ENCODE assay signal across 16 cellular contexts in genomic region chr1:228778946-228779345, GRCh38. TPM values are rescaled to one million over a fixed set of nuclear protein-coding genes. Genes with fewer than 3 reads are reported as not detected.
DNase-seq lines count a peak whose midpoint lies in the region; ATAC-seq, FAIRE-seq and TF ChIP-seq lines count a peak whose summit lies in the region.
"Had no signal": no experiment of that assay in that cellular context is flagged by ENCODE, and none has a peak within 500 bp of the region (broad histone marks: within the 10 kb centered on the region; RNA-seq: fewer than 3 reads in every experiment).

No MANE protein-coding gene starts in this region.

- intact Hi-C loops in HepG2 (cut with micrococcal nuclease; ENCODE audit: unreplicated experiment), result no loop called here
- intact Hi-C loops in right lobe of liver (cut with DNase I), result no loop called here
- intact Hi-C loops in activated CD4-positive, alpha-beta T cell treated with anti-CD3 and anti-CD28 coated beads for 36 hours (cut with DNase I, micrococcal nuclease), result no loop called here
- intact Hi-C loops in A673 (cut with micrococcal nuclease; ENCODE audit: unreplicated experiment), result no loop called here

- TF ChIP-seq CTCF in HepG2 (CRISPR knock-in tag; IDR thresholded peaks at IDR 0.05) (no peak), right lobe of liver (IDR thresholded peaks at IDR 0.05) (no peak), osteocyte (IDR thresholded peaks at IDR 0.05) (no peak), A673 (conservative IDR thresholded peaks at IDR 0.05; ENCODE audit: low read depth, low read length) (no peak)

- DNase-seq in HepG2 (ENCODE audit: low spot score) (no peak), right lobe of liver (no peak), NOMO-1 (lab: John Stamatoyannopoulos, UW; ENCODE audit: unreplicated experiment in 2 of 2) (peak; percentile 16 to 59), iris pigment epithelial cell (ENCODE audit: low read depth) (peak; percentile 12), osteocyte (ENCODE audit: extremely low spot score, unreplicated experiment) (no peak), A673 (ENCODE audit: low spot score) (no peak)
- no peak for DNase-seq in activated CD4-positive, alpha-beta T cell treated with anti-CD3 and anti-CD28 coated beads for 36 hours
- DNase-seq: CD4-positive, alpha-beta T cell; MG63; NCI-H1417; NCI-H187 treated with DMSO at 0.1 percent for 48 hours; NCI-H526 treated with DMSO at 0.1 percent for 48 hours; PC-9; T-cell had no signal

- H3K36me3 ChIP-seq in HepG2 (replicated peaks in 1 of 2; ENCODE audit: control insufficient read depth in 1 of 2, insufficient read depth in 2 of 2, low read length in 2 of 2) (no peaks in the 10 kb centered on the region), right lobe of liver (no peaks in the 10 kb centered on the region), A673 (ENCODE audit: insufficient read depth, low read length, poor library complexity, severe bottlenecking) (no peaks in the 10 kb centered on the region)
- H3K36me3 ChIP-seq: MG63 had no signal

- no peak for FAIRE-seq in HepG2 (lab: Jason Lieb, UNC)
- FAIRE-seq: A204.1 had no signal

- H4K20me1 ChIP-seq in HepG2 (ENCODE audit: insufficient read depth, low read length), result no peaks in the 10 kb centered on the region

- TF ChIP-seq POLR2A in HepG2 (IDR thresholded peaks at IDR 0.05; ENCODE audit: insufficient read depth in 1 of 2, low read depth in 2 of 2, low read length in 2 of 2) (no peak), right lobe of liver (IDR thresholded peaks at IDR 0.05) (no peak)

- H3K4me3 Mint-ChIP-seq in activated CD4-positive, alpha-beta T cell treated with anti-CD3 and anti-CD28 coated beads for 36 hours, result no peak overlapping the region
- no peak overlapping the region for H3K4me3 Mint-ChIP-seq in osteocyte (ENCODE audit: unreplicated experiment)
- H3K4me3 Mint-ChIP-seq: CD4-positive, alpha-beta T cell; T-cell had no signal

- no peak for TF ChIP-seq RAD21 in HepG2 (CRISPR knock-in tag; IDR thresholded peaks at IDR 0.05)

- H3K4me3 ChIP-seq in HepG2 (replicated peaks in 1 of 3; ENCODE audit: insufficient read depth in 1 of 3, low read depth in 2 of 3, low read length in 3 of 3), result no peak overlapping the region
- no peak overlapping the region for H3K4me3 ChIP-seq in right lobe of liver
- H3K4me3 ChIP-seq in A673 (ENCODE audit: low read depth, low read length, poor library complexity, severe bottlenecking), result no peak overlapping the region
- H3K4me3 ChIP-seq: MG63, PC-9 had no signal

- H3K9me3 Mint-ChIP-seq in activated CD4-positive, alpha-beta T cell treated with anti-CD3 and anti-CD28 coated beads for 36 hours (ENCODE audit: low read depth), result peaks cover 2% of the 10 kb centered on the region
- H3K9me3 Mint-ChIP-seq in osteocyte (ENCODE audit: unreplicated experiment), result no peaks in the 10 kb centered on the region
- H3K9me3 Mint-ChIP-seq: CD4-positive, alpha-beta T cell; T-cell had no signal

- H3K27ac ChIP-seq in HepG2 (ENCODE audit: extremely low read length, insufficient read depth, low read length) (no peak overlapping the region), right lobe of liver (no peak overlapping the region), A673 (ENCODE audit: low read depth, low read length, poor library complexity, severe bottlenecking) (no peak overlapping the region)
- H3K27ac ChIP-seq: KMS-11, PC-9 had no signal

- no peaks in the 10 kb centered on the region for H3K9me3 ChIP-seq in HepG2 (ENCODE audit: low read length)
- H3K9me3 ChIP-seq in right lobe of liver, result no peaks in the 10 kb centered on the region
- no peaks in the 10 kb centered on the region for H3K9me3 ChIP-seq in A673 (ENCODE audit: low read depth, low read length, poor library complexity, severe bottlenecking)
- H3K9me3 ChIP-seq: MG63 had no signal

- CTCF ChIA-PET in HepG2 (lab: Yijun Ruan, JAX; ENCODE audit: low intra/inter-chr PET ratio, low total read pairs), result no interaction called here
- CTCF ChIA-PET in activated CD4-positive, alpha-beta T cell treated with anti-CD3 and anti-CD28 coated beads for 36 hours (lab: Charles Lee), result interaction anchor here (0.8 kb wide), 1 partner anchor 36 kb away, joined by 3 read pairs; no protein-coding TSS in a partner anchor
- CTCF ChIA-PET in A673 (lab: Charles Lee), result no interaction called here

- in situ Hi-C loops in HepG2 (cut with HindIII; ENCODE audit: extremely low pct_ligation_motif_present, low pct_unique_long_range_greater_than_20kb), result no loop called here

- no peak overlapping the region for H3K4me2 ChIP-seq in HepG2 (ENCODE audit: low read depth, low read length)
- H3K4me2 ChIP-seq: KMS-11, PC-9 had no signal

- no peaks in the 10 kb centered on the region for H3K79me2 ChIP-seq in HepG2 (ENCODE audit: insufficient read depth, low read length)

- BruUV-seq in HepG2 (replicated peaks; lab: Mats Ljungman, UMichigan) (no TSS peak), A673 (replicated peaks; lab: Mats Ljungman, UMichigan) (no TSS peak)

- H3K36me3 Mint-ChIP-seq in activated CD4-positive, alpha-beta T cell treated with anti-CD3 and anti-CD28 coated beads for 36 hours (ENCODE audit: low read depth), result no peaks in the 10 kb centered on the region
- no peaks in the 10 kb centered on the region for H3K36me3 Mint-ChIP-seq in osteocyte (ENCODE audit: unreplicated experiment)
- H3K36me3 Mint-ChIP-seq: T-cell had no signal

- peaks cover 37% of the 10 kb centered on the region for H3K4me1 ChIP-seq in HepG2 (ENCODE audit: insufficient read depth, low read length)
- peaks cover 0 to 9% (median 0%) of the 10 kb centered on the region in 4 donors for H3K4me1 ChIP-seq in right lobe of liver
- peaks cover 15% of the 10 kb centered on the region for H3K4me1 ChIP-seq in A673 (ENCODE audit: insufficient read depth, low read length, poor library complexity, severe bottlenecking)

- no peak overlapping the region for H3K27ac Mint-ChIP-seq in activated CD4-positive, alpha-beta T cell treated with anti-CD3 and anti-CD28 coated beads for 36 hours
- H3K27ac Mint-ChIP-seq in osteocyte (ENCODE audit: unreplicated experiment), result no peak overlapping the region
- H3K27ac Mint-ChIP-seq: CD4-positive, alpha-beta T cell; T-cell had no signal

- no peak overlapping the region for H3K9ac ChIP-seq in HepG2 (ENCODE audit: insufficient read depth, low read depth, low read length)
- H3K9ac ChIP-seq: KMS-11 had no signal

- 0 out of 5 replicates have a peak, but pooled peaks cover 0 to 2% of the 10 kb centered on the region in 2 experiments for H3K27me3 ChIP-seq in HepG2 (ENCODE audit: control insufficient read depth in 1 of 2, insufficient read depth in 2 of 2, low read length in 2 of 2)
- no peaks in the 10 kb centered on the region for H3K27me3 ChIP-seq in right lobe of liver
- peaks cover 3% of the 10 kb centered on the region for H3K27me3 ChIP-seq in A673 (replicated peaks; ENCODE audit: insufficient read depth, low read depth, low read length, poor library complexity)
- H3K27me3 ChIP-seq: MG63 had no signal

- H2AFZ ChIP-seq in HepG2 (ENCODE audit: low read length), result no peak overlapping the region
- H2AFZ ChIP-seq: PC-9 had no signal

- no peak for TF ChIP-seq EP300 in HepG2 (IDR thresholded peaks at IDR 0.05; ENCODE audit: low read depth in 2 of 2, low read length in 2 of 2)
- TF ChIP-seq EP300 in HepG2 (CRISPR knock-in tag; IDR thresholded peaks at IDR 0.05; ENCODE audit: borderline replicate concordance), result no peak

- POLR2A ChIA-PET in HepG2 (lab: Yijun Ruan, JAX) (no interaction called here), A673 (lab: Charles Lee; ENCODE audit: low non-redundant PET) (no interaction called here)
- POLR2A ChIA-PET in activated CD4-positive, alpha-beta T cell treated with anti-CD3 and anti-CD28 coated beads for 36 hours (lab: Charles Lee), result no interaction called here

- ATAC-seq in HepG2, result no peak
- ATAC-seq in right lobe of liver, result no peak
- no peak for ATAC-seq in activated CD4-positive, alpha-beta T cell treated with anti-CD3 and anti-CD28 coated beads for 36 hours
- ATAC-seq: T-cell had no signal

- H3K4me1 Mint-ChIP-seq in activated CD4-positive, alpha-beta T cell treated with anti-CD3 and anti-CD28 coated beads for 36 hours, result no peaks in the 10 kb centered on the region
- H3K4me1 Mint-ChIP-seq in osteocyte (ENCODE audit: unreplicated experiment), result no peaks in the 10 kb centered on the region

- H3K27me3 Mint-ChIP-seq in activated CD4-positive, alpha-beta T cell treated with anti-CD3 and anti-CD28 coated beads for 36 hours, result no peaks in the 10 kb centered on the region
- peaks cover 11% of the 10 kb centered on the region for H3K27me3 Mint-ChIP-seq in osteocyte (ENCODE audit: unreplicated experiment)
- H3K27me3 Mint-ChIP-seq: CD4-positive, alpha-beta T cell; T-cell had no signal

TF ChIP-seq in HepG2, 621 proteins besides CTCF, POLR2A, EP300 and RAD21 (continues in another document):
- TF ChIP-seq ZBTB1 (CRISPR knock-in tag; IDR thresholded peaks at IDR 0.05; ENCODE audit: borderline replicate concordance) (no peak), CEBPB (IDR thresholded peaks at IDR 0.05; ENCODE audit: borderline replicate concordance, low read depth, low read length) (0 out of 2 replicates have a peak, but pooled peaks have one; percentile 3)

RNA-seq across cellular contexts. Expression of gene RHOU, which starts 43.7 kb away (rescaled TPM):
- total RNA-seq in HepG2 (2016; rRNA removed; fragmentation: Illumina TruSeq; extraction: Trizol) (18.5 and 23.6 TPM in 2 replicates), right lobe of liver (10 to 100 TPM; 16.6 to 22.2 (median 19.6) TPM), osteocyte (2.3 and 2.4 TPM in 2 replicates), A673 (2021) (1.2 and 1.8 TPM in 2 replicates)
- total RNA-seq in HepG2 (2016; cell fraction: cytosol; rRNA removed; fragmentation: Illumina TruSeq; extraction: Trizol; ENCODE audit: low read depth), result 3.3 and 4.3 TPM in 2 replicates
- 19.1 and 24.0 TPM in 2 replicates for total RNA-seq in HepG2 (2016; cell fraction: insoluble cytoplasmic fraction; rRNA removed; fragmentation: Illumina TruSeq; extraction: Trizol)
- 14.7 and 15.0 TPM in 2 replicates for total RNA-seq in HepG2 (2016; cell fraction: membrane; rRNA removed; fragmentation: Illumina TruSeq; extraction: Trizol)
- total RNA-seq in HepG2 (2016; cell fraction: nucleus; rRNA removed; fragmentation: Illumina TruSeq; extraction: Trizol), result 12.1 and 12.4 TPM in 2 replicates
- 11.9 and 14.7 TPM in 2 replicates for polyA plus RNA-seq in HepG2 (2011; rRNA removed)
- 8.3 and 12.2 TPM in 2 replicates for polyA plus RNA-seq in HepG2 (2011; cell fraction: cytosol; rRNA removed)
- 6.9 and 11.2 TPM in 2 replicates for polyA plus RNA-seq in HepG2 (2011; cell fraction: nucleus; rRNA removed)
- polyA plus RNA-seq in HepG2 (2012), result 22.4 and 26.2 TPM in 2 replicates
- 2.4 and 3.1 TPM in 2 replicates for polyA plus RNA-seq in HepG2 (2016; cell fraction: cytosol; fragmentation: Illumina TruSeq; extraction: Trizol; ENCODE audit: low read depth)
- 29.9 and 30.8 TPM in 2 replicates for polyA plus RNA-seq in HepG2 (2016; cell fraction: insoluble cytoplasmic fraction; fragmentation: Illumina TruSeq; extraction: Trizol; ENCODE audit: low read depth)
- polyA plus RNA-seq in HepG2 (2016; cell fraction: membrane; fragmentation: Illumina TruSeq; extraction: Trizol; ENCODE audit: low read depth), result 9.4 and 10.5 TPM in 2 replicates
- polyA plus RNA-seq in HepG2 (2016; cell fraction: nucleus; fragmentation: Illumina TruSeq; extraction: Trizol; ENCODE audit: insufficient read depth, low read depth), result 22.5 and 23.1 TPM in 2 replicates
- polyA minus RNA-seq in HepG2 (2011; rRNA and poly(A)+ RNA removed; ENCODE audit: low replicate concordance), result 2.0 and 14.2 TPM in 2 replicates
- 15.8 and 19.7 TPM in 2 replicates for polyA minus RNA-seq in HepG2 (2011; cell fraction: cytosol; rRNA and poly(A)+ RNA removed)
- 5.9 and 12.1 TPM in 2 replicates for polyA minus RNA-seq in HepG2 (2011; cell fraction: nucleus; rRNA and poly(A)+ RNA removed)
- 1 to 10 TPM; 1.2 TPM for total RNA-seq in activated CD4-positive, alpha-beta T cell treated with anti-CD3 and anti-CD28 coated beads for 36 hours
- total RNA-seq: PC-9 had no signal

Comparison
In these comparisons a context has a peak if more than half of its experiments do, and no peak if none do; other contexts are left out.
1. DNase-seq: peak in NOMO-1 (2 of 2) and iris pigment epithelial cell (single experiment); none in HepG2 (single experiment), right lobe of liver (0 of 3), activated CD4-positive, alpha-beta T cell treated with anti-CD3 and anti-CD28 coated beads for 36 hours (single experiment), osteocyte (single experiment) and A673 (single experiment).